ENCODE assay signal across 8 cellular contexts in genomic region chr13:96053003-96053703, GRCh38. TPM values are rescaled to one million over a fixed set of nuclear protein-coding genes. Genes with fewer than 3 reads are reported as not detected.
DNase-seq lines count a peak whose midpoint lies in the region; ATAC-seq, FAIRE-seq and TF ChIP-seq lines count a peak whose summit lies in the region.

TSS of gene UGGT2 (minus strand) at chr13:96053401. CDS start at chr13:96053312, 89 bp downstream.

- peak within 1 kb of the TSS; percentile 85 for H2AFZ ChIP-seq in mesenchymal stem cell (ENCODE audit: low read depth, low read length)

- H3K9ac ChIP-seq in mesenchymal stem cell (ENCODE audit: low read length), result peak within 1 kb of the TSS; percentile 95

- TF ChIP-seq CTCF in subcutaneous adipose tissue (IDR thresholded peaks at IDR 0.05; ENCODE audit: low read depth), result no peak

- peak; percentile 91 for FAIRE-seq in GM18507 (lab: Jason Lieb, UNC)

- peak; percentile 92 for ATAC-seq in HG02870 (IDR thresholded peaks at IDR 0.05; ENCODE audit: unreplicated experiment)

- H3K23ac ChIP-seq in mesenchymal stem cell (ENCODE audit: low read length in 2 of 2), result peak within 1 kb of the TSS in 1 of 2 experiments; percentile 92

- H2AK5ac ChIP-seq in mesenchymal stem cell (ENCODE audit: low read length, severe bottlenecking), result no peak within 1 kb of the TSS

- H3K14ac ChIP-seq in mesenchymal stem cell (ENCODE audit: low read length in 2 of 2), result peak within 1 kb of the TSS; percentile 39 to 61

- no peaks in the 10 kb centered on the region for H3K36me3 ChIP-seq in mesenchymal stem cell (ENCODE audit: control insufficient read depth in 1 of 2, insufficient read depth in 2 of 2, low read depth in 1 of 2, low read length in 2 of 2)

- H3K36me3 Mint-ChIP-seq in T-helper 1 cell treated with Interleukin-12 subunit alpha and Interleukin-12 subunit beta and Interleukin-4 antibody, amounts not matched to agents 30 μg/mL and 1 μg/mL, for 36 hours (ENCODE audit: low read depth), result no peaks in the 10 kb centered on the region

- H3K79me1 ChIP-seq in mesenchymal stem cell (replicated peaks; ENCODE audit: low read length, poor library complexity, severe bottlenecking), result peaks cover 2% of the 10 kb centered on the region

- H3K27me3 Mint-ChIP-seq in T-helper 1 cell treated with Interleukin-12 subunit alpha and Interleukin-12 subunit beta and Interleukin-4 antibody, amounts not matched to agents 30 μg/mL and 1 μg/mL, for 36 hours (ENCODE audit: low read depth), result peaks cover 19% of the 10 kb centered on the region

- peak within 1 kb of the TSS; percentile 91 for H3K4me2 ChIP-seq in mesenchymal stem cell (ENCODE audit: low read length, poor library complexity, severe bottlenecking)

- peak within 1 kb of the TSS; percentile 82 to 89 for H3K4ac ChIP-seq in mesenchymal stem cell (ENCODE audit: low read depth in 1 of 2, low read length in 2 of 2)

- H3K4me1 ChIP-seq in mesenchymal stem cell (ENCODE audit: control insufficient read depth, insufficient read depth, low read depth, low read length), result no peaks in the 10 kb centered on the region

- H3K9me3 ChIP-seq in mesenchymal stem cell (ENCODE audit: control insufficient read depth, low read length), result no peaks in the 10 kb centered on the region

- peaks cover 1% of the 10 kb centered on the region for H3K4me1 Mint-ChIP-seq in T-helper 1 cell treated with Interleukin-12 subunit alpha and Interleukin-12 subunit beta and Interleukin-4 antibody, amounts not matched to agents 30 μg/mL and 1 μg/mL, for 36 hours (ENCODE audit: low read depth)

- H3K27me3 ChIP-seq in mesenchymal stem cell (ENCODE audit: control insufficient read depth in 1 of 2, insufficient read depth in 1 of 2, low read length in 2 of 2), result no peaks in the 10 kb centered on the region

- under 1% methylated on average over 64 of the region's 77 CpGs for WGBS in mesenchymal stem cell

- peak within 1 kb of the TSS; percentile 44 for H3K4me3 Mint-ChIP-seq in T-helper 1 cell treated with Interleukin-12 subunit alpha and Interleukin-12 subunit beta and Interleukin-4 antibody, amounts not matched to agents 30 μg/mL and 1 μg/mL, for 36 hours

- peak within 1 kb of the TSS; percentile 67 for H3K27ac ChIP-seq in mesenchymal stem cell (ENCODE audit: low read length, poor library complexity, severe bottlenecking)

- H3K27ac Mint-ChIP-seq in T-helper 1 cell treated with Interleukin-12 subunit alpha and Interleukin-12 subunit beta and Interleukin-4 antibody, amounts not matched to agents 30 μg/mL and 1 μg/mL, for 36 hours, result no peak within 1 kb of the TSS

- H2BK15ac ChIP-seq in mesenchymal stem cell (ENCODE audit: low read depth, poor library complexity, severe bottlenecking), result peak within 1 kb of the TSS; percentile 83

- peak within 1 kb of the TSS; percentile 72 to 96 for H3K18ac ChIP-seq in mesenchymal stem cell (ENCODE audit: low read depth in 1 of 2, low read length in 2 of 2)

- H2BK12ac ChIP-seq in mesenchymal stem cell (ENCODE audit: low read length in 2 of 2), result no peak within 1 kb of the TSS

- H4K91ac ChIP-seq in mesenchymal stem cell (ENCODE audit: low read length), result peak within 1 kb of the TSS; percentile 23

- peak within 1 kb of the TSS; percentile 91 to 94 for H3K4me3 ChIP-seq in mesenchymal stem cell (ENCODE audit: insufficient read depth in 1 of 2, low read depth in 1 of 2, low read length in 2 of 2)

- H4K8ac ChIP-seq in mesenchymal stem cell (ENCODE audit: low read length), result peak within 1 kb of the TSS; percentile 98

- no peak within 1 kb of the TSS for H2BK5ac ChIP-seq in mesenchymal stem cell (ENCODE audit: low read depth, low read length, poor library complexity, severe bottlenecking)

- DNase-seq in AG08396 (ENCODE audit: low spot score) (peak; percentile 100), GM18507 (ENCODE audit: extremely low spot score, insufficient read length, low read depth) (peak; percentile 98), NCI-H1436 (lab: John Stamatoyannopoulos, UW) (peak; percentile 83), epidermal melanocyte (ENCODE audit: insufficient read length, low spot score) (peak; percentile 96), mesenchymal stem cell (peak; percentile 96)

- H3K9me3 Mint-ChIP-seq in T-helper 1 cell treated with Interleukin-12 subunit alpha and Interleukin-12 subunit beta and Interleukin-4 antibody, amounts not matched to agents 30 μg/mL and 1 μg/mL, for 36 hours, result no peaks in the 10 kb centered on the region

- H2BK120ac ChIP-seq in mesenchymal stem cell (ENCODE audit: low read depth, low read length), result peak within 1 kb of the TSS; percentile 94

RNA-seq across cellular contexts. Expression of gene UGGT2, which starts in this region (rescaled TPM):
- polyA plus RNA-seq in mesenchymal stem cell (2013, experiment 1 of 2), result 26.4 TPM
- polyA plus RNA-seq in mesenchymal stem cell (2013, experiment 2 of 2), result 28.3 TPM
- 10 to 100 TPM; 59.7 to 90.8 (median 70.4) TPM for total RNA-seq in subcutaneous adipose tissue

Comparison
In these comparisons a context has a peak if more than half of its experiments do, and no peak if none do; other contexts are left out.
1. Peak in every context shown above with its lines: DNase-seq, ATAC-seq, H3K4me3 ChIP-seq and H3K27ac ChIP-seq.